ENCODE assay signal across 1 cellular context in genomic region chr21:45388011-45388521, GRCh38.
TF ChIP-seq lines count a peak whose summit lies in the region.

No MANE protein-coding gene starts in this region.

TF ChIP-seq in Ishikawa, 13 proteins besides CTCF, POLR2A, EP300 and RAD21:
- TF ChIP-seq, protein P1, sequence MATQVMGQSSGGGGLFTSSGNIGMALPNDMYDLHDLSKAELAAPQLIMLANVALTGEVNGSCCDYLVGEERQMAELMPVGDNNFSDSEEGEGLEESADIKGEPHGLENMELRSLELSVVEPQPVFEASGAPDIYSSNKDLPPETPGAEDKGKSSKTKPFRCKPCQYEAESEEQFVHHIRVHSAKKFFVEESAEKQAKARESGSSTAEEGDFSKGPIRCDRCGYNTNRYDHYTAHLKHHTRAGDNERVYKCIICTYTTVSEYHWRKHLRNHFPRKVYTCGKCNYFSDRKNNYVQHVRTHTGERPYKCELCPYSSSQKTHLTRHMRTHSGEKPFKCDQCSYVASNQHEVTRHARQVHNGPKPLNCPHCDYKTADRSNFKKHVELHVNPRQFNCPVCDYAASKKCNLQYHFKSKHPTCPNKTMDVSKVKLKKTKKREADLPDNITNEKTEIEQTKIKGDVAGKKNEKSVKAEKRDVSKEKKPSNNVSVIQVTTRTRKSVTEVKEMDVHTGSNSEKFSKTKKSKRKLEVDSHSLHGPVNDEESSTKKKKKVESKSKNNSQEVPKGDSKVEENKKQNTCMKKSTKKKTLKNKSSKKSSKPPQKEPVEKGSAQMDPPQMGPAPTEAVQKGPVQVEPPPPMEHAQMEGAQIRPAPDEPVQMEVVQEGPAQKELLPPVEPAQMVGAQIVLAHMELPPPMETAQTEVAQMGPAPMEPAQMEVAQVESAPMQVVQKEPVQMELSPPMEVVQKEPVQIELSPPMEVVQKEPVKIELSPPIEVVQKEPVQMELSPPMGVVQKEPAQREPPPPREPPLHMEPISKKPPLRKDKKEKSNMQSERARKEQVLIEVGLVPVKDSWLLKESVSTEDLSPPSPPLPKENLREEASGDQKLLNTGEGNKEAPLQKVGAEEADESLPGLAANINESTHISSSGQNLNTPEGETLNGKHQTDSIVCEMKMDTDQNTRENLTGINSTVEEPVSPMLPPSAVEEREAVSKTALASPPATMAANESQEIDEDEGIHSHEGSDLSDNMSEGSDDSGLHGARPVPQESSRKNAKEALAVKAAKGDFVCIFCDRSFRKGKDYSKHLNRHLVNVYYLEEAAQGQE (IDR thresholded peaks at IDR 0.05; ENCODE audit: low read depth): peak; percentile 70
- TF ChIP-seq CREB1 (IDR thresholded peaks at IDR 0.05; ENCODE audit: low read depth) (no peak), ZBTB7A (IDR thresholded peaks at IDR 0.05; ENCODE audit: low read depth) (no peak), YY1 (IDR thresholded peaks at IDR 0.05; ENCODE audit: low read depth) (no peak), TEAD4 (IDR thresholded peaks at IDR 0.05) (no peak), TAF1 (IDR thresholded peaks at IDR 0.05; ENCODE audit: low read depth) (no peak), USF1 (IDR thresholded peaks at IDR 0.05) (no peak)
